20 cellular contexts compared by ENCODE assay signal in genomic region chr15:27137127-27137526, GRCh38.
DNase-seq lines count a peak whose midpoint lies in the region; ATAC-seq and TF ChIP-seq lines count a peak whose summit lies in the region.
"Had no signal": no experiment of that assay in that cellular context is flagged by ENCODE, and none has a peak within 500 bp of the region (broad histone marks: within the 10 kb centered on the region; RNA-seq: fewer than 3 reads in every experiment).

No MANE protein-coding gene starts in this region.

- H3K4me3 ChIP-seq in esophagus muscularis mucosa (no peak overlapping the region), neural progenitor cell (no peak overlapping the region), hepatocyte (no peak overlapping the region)
- H3K4me3 ChIP-seq: BLaER1 had no signal

- H3K36me3 Mint-ChIP-seq in neural progenitor cell, result no peaks in the 10 kb centered on the region
- H3K36me3 Mint-ChIP-seq: CD14-positive monocyte; CD4-positive, alpha-beta memory T cell; CD4-positive, CD25-positive, alpha-beta regulatory T cell; CD8-positive, alpha-beta memory T cell had no signal

- H3K4me2 ChIP-seq in neural progenitor cell (no peak overlapping the region), hepatocyte (no peak overlapping the region)
- H3K4me2 ChIP-seq: BLaER1 had no signal

- TF ChIP-seq CTCF in esophagus muscularis mucosa (IDR thresholded peaks at IDR 0.05) (no peak), neural progenitor cell (IDR thresholded peaks at IDR 0.05) (no peak), hepatocyte (IDR thresholded peaks at IDR 0.05; ENCODE audit: poor library complexity) (no peak)

- WGBS in esophagus muscularis mucosa, result 71% methylated on average over 5 of the region's 5 CpGs
- whole genome bisulfite sequencing in hepatocyte (ENCODE audit: low lambda C conversion rate, missing lambda C conversion rate), result 71% methylated on average over 5 of the region's 5 CpGs

- no peaks in the 10 kb centered on the region for H3K4me1 ChIP-seq in esophagus muscularis mucosa
- no peaks in the 10 kb centered on the region for H3K4me1 ChIP-seq in neural progenitor cell
- H3K4me1 ChIP-seq in hepatocyte (ENCODE audit: insufficient read depth), result no peaks in the 10 kb centered on the region
- H3K4me1 ChIP-seq: BLaER1, Caco-2 had no signal

- no peaks in the 10 kb centered on the region for H3K9me2 ChIP-seq in hepatocyte (replicated peaks; ENCODE audit: insufficient read depth)

- H3K36me3 ChIP-seq in esophagus muscularis mucosa, result no peaks in the 10 kb centered on the region
- H3K36me3 ChIP-seq in neural progenitor cell, result no peaks in the 10 kb centered on the region
- H3K36me3 ChIP-seq in hepatocyte (replicated peaks; ENCODE audit: insufficient read depth, low read depth), result no peaks in the 10 kb centered on the region
- H3K36me3 ChIP-seq: BE2C, BLaER1 had no signal

- no peak for TF ChIP-seq POLR2A in esophagus muscularis mucosa (IDR thresholded peaks at IDR 0.05; ENCODE audit: low read depth)

- in situ Hi-C loops in SK-MEL-5 (cut with HindIII; ENCODE audit: low pct_unique_long_range_greater_than_20kb, low sequenced_read_pairs), result no loop called here

- H3K4me1 Mint-ChIP-seq in neural progenitor cell, result no peaks in the 10 kb centered on the region
- H3K4me1 Mint-ChIP-seq: CD14-positive monocyte; CD4-positive, alpha-beta memory T cell; CD4-positive, CD25-positive, alpha-beta regulatory T cell; CD8-positive, alpha-beta memory T cell had no signal

- H3K27ac Mint-ChIP-seq in neural progenitor cell, result peak overlapping the region; percentile 17
- H3K27ac Mint-ChIP-seq: CD14-positive monocyte; CD4-positive, alpha-beta memory T cell; CD4-positive, CD25-positive, alpha-beta regulatory T cell; CD8-positive, alpha-beta memory T cell had no signal

- H3K79me2 ChIP-seq in neural progenitor cell (ENCODE audit: low read depth) (no peaks in the 10 kb centered on the region), hepatocyte (no peaks in the 10 kb centered on the region)

- H4K20me1 ChIP-seq in neural progenitor cell (ENCODE audit: low read depth) (no peaks in the 10 kb centered on the region), hepatocyte (ENCODE audit: insufficient read depth, poor library complexity, severe bottlenecking) (no peaks in the 10 kb centered on the region)
- H4K20me1 ChIP-seq: BLaER1 had no signal

- no peaks in the 10 kb centered on the region for H3K27me3 ChIP-seq in esophagus muscularis mucosa
- no peaks in the 10 kb centered on the region for H3K27me3 ChIP-seq in neural progenitor cell
- no peaks in the 10 kb centered on the region for H3K27me3 ChIP-seq in hepatocyte
- H3K27me3 ChIP-seq: BE2C, BLaER1 had no signal

- H3K9me3 ChIP-seq in esophagus muscularis mucosa (no peaks in the 10 kb centered on the region), neural progenitor cell (ENCODE audit: low read depth) (no peaks in the 10 kb centered on the region), hepatocyte (ENCODE audit: low read depth) (no peaks in the 10 kb centered on the region)
- H3K9me3 ChIP-seq: BE2C, BLaER1, Caco-2 had no signal

- H2AFZ ChIP-seq in neural progenitor cell (replicated peaks) (no peak overlapping the region), hepatocyte (no peak overlapping the region)

- no peak for ATAC-seq in GM21576 (IDR thresholded peaks at IDR 0.05; ENCODE audit: unreplicated experiment)

- H3K27ac ChIP-seq in esophagus muscularis mucosa (replicated peaks in 1 of 4) (no peak overlapping the region), neural progenitor cell (no peak overlapping the region), hepatocyte (no peak overlapping the region)
- H3K27ac ChIP-seq: BLaER1 had no signal

- intact Hi-C loops in esophagus muscularis mucosa (cut with DNase I), result no loop called here

- DNase-seq in COLO829 (ENCODE audit: low spot score) (peak; percentile 44), SK-MEL-5 (ENCODE audit: low read depth, low spot score) (peak; percentile 91), esophagus muscularis mucosa (ENCODE audit: extremely low spot score) (peak; percentile 68), neural progenitor cell (ENCODE audit: low spot score) (no peak), SKM-1 (lab: John Stamatoyannopoulos, UW; ENCODE audit: unreplicated experiment) (no peak), hepatocyte (ENCODE audit: low spot score) (no peak)
- DNase-seq: 8988T; ACHN; BE2C; C1 segment of cervical spinal cord; Caco-2; Calu3; CD4-positive, alpha-beta memory T cell; CD4-positive, CD25-positive, alpha-beta regulatory T cell; CD8-positive, alpha-beta memory T cell; DMS79 treated with DMSO at 0.1 percent for 48 hours; GF-D8 had no signal

- H3K27me3 Mint-ChIP-seq in neural progenitor cell (ENCODE audit: insufficient read depth, low read depth), result peaks cover 2% of the 10 kb centered on the region
- H3K27me3 Mint-ChIP-seq: CD4-positive, alpha-beta memory T cell; CD4-positive, CD25-positive, alpha-beta regulatory T cell; CD8-positive, alpha-beta memory T cell had no signal

- no peak for TF ChIP-seq EP300 in esophagus muscularis mucosa (IDR thresholded peaks at IDR 0.05)

- H3K9ac ChIP-seq in neural progenitor cell, result no peak overlapping the region
- H3K9ac ChIP-seq: BLaER1 had no signal

- no peaks in the 10 kb centered on the region for H3K9me3 Mint-ChIP-seq in neural progenitor cell

- H3K4me3 Mint-ChIP-seq in neural progenitor cell, result no peak overlapping the region
- H3K4me3 Mint-ChIP-seq: CD14-positive monocyte; CD4-positive, alpha-beta memory T cell; CD4-positive, CD25-positive, alpha-beta regulatory T cell; CD8-positive, alpha-beta memory T cell had no signal

- no peaks in the 10 kb centered on the region for H3F3A ChIP-seq in neural progenitor cell (ENCODE audit: low read depth)

Comparison
In these comparisons a context has a peak if more than half of its experiments do, and no peak if none do; other contexts are left out.
1. DNase-seq: peak in COLO829 (single experiment), SK-MEL-5 (single experiment) and esophagus muscularis mucosa (single experiment); none in neural progenitor cell (single experiment), SKM-1 (single experiment) and hepatocyte (single experiment).